In genomic region chr18:4125246-4125938, GRCh38 we compare ENCODE assay signal across 10 cellular contexts.
A peak's percentile ranks its signal among the peaks of the same experiment; 100 is the strongest.
DNase-seq lines count a peak whose midpoint lies in the region; ATAC-seq and TF ChIP-seq lines count a peak whose summit lies in the region.
"Had no signal": no experiment of that assay in that cellular context is flagged by ENCODE, and none has a peak within 500 bp of the region (broad histone marks: within the 10 kb centered on the region; RNA-seq: fewer than 3 reads in every experiment).

No MANE protein-coding gene starts in this region.

- no peak for TF ChIP-seq POLR2A in vagina (IDR thresholded peaks at IDR 0.05)

- intact Hi-C loops in psoas muscle (cut with DNase I) = no loop called here
- intact Hi-C loops in vagina (cut with DNase I) = no loop called here

- ATAC-seq in psoas muscle = peak; percentile 48 to 79 (median 70)
- no peak for ATAC-seq in GM19463 (IDR thresholded peaks at IDR 0.05; ENCODE audit: unreplicated experiment)

- 13 to 17% (median 13%) methylated on average over 4 of the region's 4 CpGs for WGBS in psoas muscle, 3 donors

- H3K9me3 ChIP-seq in psoas muscle (no peaks in the 10 kb centered on the region), vagina (no peaks in the 10 kb centered on the region)

- H3K27ac ChIP-seq in psoas muscle (peak overlapping the region; percentile 41), vagina (no peak overlapping the region)

- DNase-seq in GM03348 (ENCODE audit: low spot score) (peak; percentile 50), NCI-H2171 (lab: John Stamatoyannopoulos, UW) (peak; percentile 42), fibroblast of pulmonary artery (ENCODE audit: low read depth) (peak; percentile 37), psoas muscle (peak; percentile 39 to 52), vagina (ENCODE audit: extremely low spot score in 2 of 2) (no peak), NCI-H2107 treated with DMSO at 0.1 percent for 48 hours (lab: John Stamatoyannopoulos, UW; ENCODE audit: unreplicated experiment) (no peak), 8988T (no peak)
- DNase-seq: DMS153 had no signal

- H3K4me3 ChIP-seq in fibroblast of pulmonary artery (replicated peaks; ENCODE audit: low read depth, low read length) = no peak overlapping the region
- no peak overlapping the region for H3K4me3 ChIP-seq in psoas muscle
- H3K4me3 ChIP-seq in vagina = no peak overlapping the region
- H3K4me3 ChIP-seq: skin epidermis had no signal

- H3K4me1 ChIP-seq in psoas muscle = peaks cover 8% of the 10 kb centered on the region
- H3K4me1 ChIP-seq in vagina = no peaks in the 10 kb centered on the region

- H3K36me3 ChIP-seq in psoas muscle (ENCODE audit: insufficient read depth in 1 of 2, low read depth in 1 of 2) (no peaks in the 10 kb centered on the region), vagina (no peaks in the 10 kb centered on the region)

- TF ChIP-seq CTCF in fibroblast of pulmonary artery (IDR thresholded peaks at IDR 0.05; ENCODE audit: low read length, missing control alignments) (no peak), psoas muscle (IDR thresholded peaks at IDR 0.05) (no peak), vagina (IDR thresholded peaks at IDR 0.05) (no peak)

- H3K27me3 ChIP-seq in psoas muscle (ENCODE audit: insufficient read depth in 3 of 3, low read length in 2 of 3) (no peaks in the 10 kb centered on the region), vagina (no peaks in the 10 kb centered on the region)

Comparison
In these comparisons a context has a peak if more than half of its experiments do, and no peak if none do; other contexts are left out.
1. DNase-seq: peak in GM03348 (single experiment), NCI-H2171 (single experiment), fibroblast of pulmonary artery (single experiment) and psoas muscle (2 of 2); none in vagina (0 of 2), NCI-H2107 treated with DMSO at 0.1 percent for 48 hours (single experiment) and 8988T (single experiment).